ENCODE assay signal across 8 cellular contexts in the genomic region with DNA sequence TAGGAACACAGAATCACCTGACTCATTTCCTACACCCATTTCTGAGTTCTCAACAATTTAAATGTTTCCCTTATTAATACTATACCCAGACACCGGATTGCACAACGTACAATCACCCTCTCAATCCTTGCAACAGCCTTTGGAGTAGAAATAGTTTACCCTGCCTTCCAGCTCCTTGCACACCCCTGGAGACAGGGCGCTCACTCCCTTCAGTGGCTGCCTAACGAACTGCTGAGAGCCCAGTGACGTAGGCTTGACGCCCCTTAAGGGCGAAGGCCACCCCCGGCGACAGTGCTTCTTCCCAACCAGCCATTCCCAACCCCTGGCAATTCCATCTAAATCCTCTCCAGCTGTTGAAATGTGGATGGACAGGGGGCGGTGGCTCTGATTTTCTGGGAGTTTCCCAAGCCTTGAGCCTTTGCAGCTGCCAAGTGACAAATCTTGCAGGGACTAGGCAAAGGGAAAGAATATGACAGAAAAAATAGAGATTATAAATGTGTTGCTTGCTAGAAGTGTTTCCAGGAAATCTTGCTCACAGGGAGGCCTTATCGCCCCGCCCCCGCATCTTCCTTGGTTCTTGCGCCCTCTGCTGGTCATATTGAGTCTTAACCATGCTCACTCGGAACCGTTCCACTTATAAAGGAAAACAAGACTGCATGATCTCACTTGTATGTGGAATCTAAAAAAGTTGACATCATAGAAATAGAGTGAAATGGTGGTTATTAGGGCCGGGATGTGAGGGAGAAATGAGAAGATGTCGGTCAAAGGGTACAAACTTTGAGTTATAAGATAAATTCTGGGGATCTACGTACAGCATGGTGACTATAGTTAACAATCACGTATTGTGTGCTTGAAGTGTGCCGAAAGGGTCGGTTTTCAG. TPM values are rescaled to one million over a fixed set of nuclear protein-coding genes. Genes with fewer than 3 reads are reported as not detected.
A peak's percentile ranks its signal among the peaks of the same experiment; 100 is the strongest.
DNase-seq lines count a peak whose midpoint lies in the region; ATAC-seq lines count a peak whose summit lies in the region.

No MANE protein-coding gene starts in this region.

- DNase-seq in Caki2 (ENCODE audit: low read depth) (peak; percentile 60), HK-2 (ENCODE audit: unreplicated experiment) (peak; percentile 73), NCI-H82 (lab: John Stamatoyannopoulos, UW) (peak; percentile 91), ecto neural progenitor cell (ENCODE audit: low spot score) (peak; percentile 78), memory B cell (ENCODE audit: low spot score in 2 of 2) (peak; percentile 74 to 78)
- DNase-seq in activated CD4-positive, alpha-beta memory T cell treated with anti-CD3 and anti-CD28 coated beads, Interleukin-2, amount 10 ng/mL, durations not matched to agents 7 days and 5 days = peak; percentile 84
- peak; percentile 70 for DNase-seq in stimulated activated CD8-positive, alpha-beta memory T cell treated with anti-CD3 and anti-CD28 coated beads, Interleukin-15, amount 100 ng/mL, for 1 hour (ENCODE audit: low read depth)

- no peaks in the 10 kb centered on the region for H3K9me3 Mint-ChIP-seq in activated CD4-positive, alpha-beta memory T cell treated with anti-CD3 and anti-CD28 coated beads, Interleukin-2, amount 10 ng/mL, durations not matched to agents 7 days and 5 days
- peaks cover 2% of the 10 kb centered on the region for H3K9me3 Mint-ChIP-seq in memory B cell

- H3K27me3 Mint-ChIP-seq in activated CD4-positive, alpha-beta memory T cell treated with anti-CD3 and anti-CD28 coated beads, Interleukin-2, amount 10 ng/mL, durations not matched to agents 7 days and 5 days = peaks cover 49% of the 10 kb centered on the region
- H3K27me3 Mint-ChIP-seq in memory B cell = peaks cover 31% of the 10 kb centered on the region

- H3K4me3 Mint-ChIP-seq in activated CD4-positive, alpha-beta memory T cell treated with anti-CD3 and anti-CD28 coated beads, Interleukin-2, amount 10 ng/mL, durations not matched to agents 7 days and 5 days = no peak overlapping the region
- no peak overlapping the region for H3K4me3 Mint-ChIP-seq in memory B cell

- H3K36me3 Mint-ChIP-seq in activated CD4-positive, alpha-beta memory T cell treated with anti-CD3 and anti-CD28 coated beads, Interleukin-2, amount 10 ng/mL, durations not matched to agents 7 days and 5 days (ENCODE audit: low read depth) = no peaks in the 10 kb centered on the region
- peaks cover 3% of the 10 kb centered on the region for H3K36me3 Mint-ChIP-seq in memory B cell

- no peak overlapping the region for H3K27ac Mint-ChIP-seq in activated CD4-positive, alpha-beta memory T cell treated with anti-CD3 and anti-CD28 coated beads, Interleukin-2, amount 10 ng/mL, durations not matched to agents 7 days and 5 days
- no peak overlapping the region for H3K27ac Mint-ChIP-seq in memory B cell

- POLR2A ChIA-PET in activated CD4-positive, alpha-beta memory T cell treated with anti-CD3 and anti-CD28 coated beads, Interleukin-2, amount 10 ng/mL, durations not matched to agents 7 days and 5 days (lab: Charles Lee) = interaction anchor here (1.6 kb wide), 1 partner anchor 281 kb away, joined by 3 read pairs; no protein-coding TSS in a partner anchor

- peaks cover 29% of the 10 kb centered on the region for H3K4me1 Mint-ChIP-seq in activated CD4-positive, alpha-beta memory T cell treated with anti-CD3 and anti-CD28 coated beads, Interleukin-2, amount 10 ng/mL, durations not matched to agents 7 days and 5 days
- peaks cover 20% of the 10 kb centered on the region for H3K4me1 Mint-ChIP-seq in memory B cell

- peak; percentile 66 for ATAC-seq in memory B cell (ENCODE audit: low read depth)
- ATAC-seq in GM21737 (IDR thresholded peaks at IDR 0.05; ENCODE audit: unreplicated experiment) = no peak

- in situ Hi-C loops in Caki2 (cut with HindIII; ENCODE audit: low pct_unique_long_range_greater_than_20kb, low sequenced_read_pairs) = no loop called here

- CTCF ChIA-PET in activated CD4-positive, alpha-beta memory T cell treated with anti-CD3 and anti-CD28 coated beads, Interleukin-2, amount 10 ng/mL, durations not matched to agents 7 days and 5 days (lab: Charles Lee) = interaction anchor here (0.6 to 5.0 kb wide), 9 partner anchors 12 to 854 kb away, joined by 3 to 26 read pairs (median 4); no protein-coding TSS in a partner anchor

RNA-seq across cellular contexts. Expression of a gene that starts 7.6 kb away (rescaled TPM):
- total RNA-seq in Caki2 (2014; rRNA removed; shearing (Covaris generic); ENCODE audit: low replicate concordance) = 58.2 and 66.3 TPM in 2 replicates
- under 1 TPM; 0.20 to 0.28 TPM for total RNA-seq in activated CD4-positive, alpha-beta memory T cell treated with anti-CD3 and anti-CD28 coated beads, Interleukin-2, amount 10 ng/mL, durations not matched to agents 7 days and 5 days

Comparison
In these comparisons a context has a peak if more than half of its experiments do, and no peak if none do; other contexts are left out.
1. RNA of a gene that starts 7.6 kb away (total RNA-seq): 58.2 to 66.3 TPM in Caki2; 0.20 to 0.28 TPM in activated CD4-positive, alpha-beta memory T cell treated with anti-CD3 and anti-CD28 coated beads, Interleukin-2, amount 10 ng/mL, durations not matched to agents 7 days and 5 days; every median in the first group is over 10 times any median in the second.
2. Peak in every context shown above with its lines, with median percentiles within 50 percentile points of each other: DNase-seq.